ENCODE assay signal across 1 cellular context in genomic region chr10:95183451-95184230, GRCh38.
TF ChIP-seq lines count a peak whose summit lies in the region.

No MANE protein-coding gene starts in this region.

TF ChIP-seq in K562, 482 proteins besides CTCF, POLR2A, EP300 and RAD21 (continued from another document and continues in another):
- TF ChIP-seq CTCFL (IDR thresholded peaks at IDR 0.05; ENCODE audit: borderline replicate concordance, insufficient read depth, low read depth, low read length, poor library complexity, severe bottlenecking): peak; percentile 96
- peak; percentile 62; the same call in 1 of the 2 replicates for TF ChIP-seq SPI1 (IDR thresholded peaks at IDR 0.05; ENCODE audit: borderline replicate concordance, low read depth, low read length)
- TF ChIP-seq NCOR1 (IDR thresholded peaks at IDR 0.05): no peak
- peak; percentile 84 for TF ChIP-seq CBX1 (IDR thresholded peaks at IDR 0.05; ENCODE audit: low read depth)
- no peak for TF ChIP-seq CHCHD3 (CRISPR knock-in tag; IDR thresholded peaks at IDR 0.05)
- TF ChIP-seq ZC3H11A (IDR thresholded peaks at IDR 0.05; ENCODE audit: low read depth, low read length): no peak
- peak; percentile 77 for TF ChIP-seq GABPB1 (CRISPR knock-in tag; IDR thresholded peaks at IDR 0.05)
- TF ChIP-seq CREB3L1 (IDR thresholded peaks at IDR 0.05; ENCODE audit: borderline replicate concordance, low read depth): peak; percentile 52; the same call in 1 of the 2 replicates
- peak; percentile 48 for TF ChIP-seq SOX6 (IDR thresholded peaks at IDR 0.05)
- TF ChIP-seq NR0B1 (IDR thresholded peaks at IDR 0.05; ENCODE audit: partially characterized antibody): no peak
- TF ChIP-seq SIN3B (IDR thresholded peaks at IDR 0.05; ENCODE audit: low read depth): peak; percentile 35; the same call in 1 of the 2 replicates
- TF ChIP-seq NR2C2 (CRISPR knock-in tag; IDR thresholded peaks at IDR 0.05): no peak
- peak; percentile 36; the same call in 1 of the 2 replicates for TF ChIP-seq NR2C2 (tag; IDR thresholded peaks at IDR 0.05)
- TF ChIP-seq CXXC5 (CRISPR knock-in tag; IDR thresholded peaks at IDR 0.05): peak; percentile 87
- no peak for TF ChIP-seq ZNF57 (CRISPR knock-in tag; IDR thresholded peaks at IDR 0.05)
- TF ChIP-seq ZNF639 (CRISPR knock-in tag; conservative IDR thresholded peaks at IDR 0.05 in 1 of 2, IDR thresholded peaks at IDR 0.05 in 1 of 2): peak in 1 of 2 experiments; percentile 47; a peak in 1 of 4 replicates
- TF ChIP-seq JUNB (CRISPR knock-in tag; conservative IDR thresholded peaks at IDR 0.05): no peak
- peak; percentile 93 for TF ChIP-seq SMAD4 (CRISPR knock-in tag; conservative IDR thresholded peaks at IDR 0.05)
- TF ChIP-seq HDAC1 (IDR thresholded peaks at IDR 0.05): no peak
- no peak for TF ChIP-seq VEZF1 (CRISPR knock-in tag; IDR thresholded peaks at IDR 0.05)
- TF ChIP-seq STAG1 (CRISPR knock-in tag; IDR thresholded peaks at IDR 0.05; ENCODE audit: borderline replicate concordance): peak; percentile 62; the same call in 1 of the 2 replicates
- no peak for TF ChIP-seq BACH1 (tag; IDR thresholded peaks at IDR 0.05)
- peak; percentile 97 for TF ChIP-seq CTBP1 (IDR thresholded peaks at IDR 0.05; ENCODE audit: borderline replicate concordance)
- TF ChIP-seq ATF1 (CRISPR knock-in tag; IDR thresholded peaks at IDR 0.05): no peak
- peak; percentile 61 for TF ChIP-seq ATF1 (tag; IDR thresholded peaks at IDR 0.05)
- TF ChIP-seq ZNF431 (CRISPR knock-in tag; IDR thresholded peaks at IDR 0.05): no peak
- no peak for TF ChIP-seq PRMT5 (CRISPR knock-in tag; IDR thresholded peaks at IDR 0.05)
- TF ChIP-seq FOXP1 (CRISPR knock-in tag; IDR thresholded peaks at IDR 0.05): no peak
- TF ChIP-seq HOXB6 (CRISPR knock-in tag; IDR thresholded peaks at IDR 0.05; ENCODE audit: borderline replicate concordance): no peak
- no peak for TF ChIP-seq MCM7 (IDR thresholded peaks at IDR 0.05)
- TF ChIP-seq ARID3B (CRISPR knock-in tag; IDR thresholded peaks at IDR 0.05; ENCODE audit: borderline replicate concordance): no peak
- no peak for TF ChIP-seq CBX3 (IDR thresholded peaks at IDR 0.05; ENCODE audit: borderline replicate concordance in 1 of 2, low read length in 2 of 2)
- no peak for TF ChIP-seq SREBF1 (IDR thresholded peaks at IDR 0.05; ENCODE audit: borderline replicate concordance, low read depth, low read length)
- TF ChIP-seq ATF7 (IDR thresholded peaks at IDR 0.05): 0 out of 2 replicates have a peak, but pooled peaks have one; percentile 39
- no peak for TF ChIP-seq NFRKB (IDR thresholded peaks at IDR 0.05; ENCODE audit: low read depth)
- TF ChIP-seq MBD1 (CRISPR knock-in tag; IDR thresholded peaks at IDR 0.05): no peak
- TF ChIP-seq NCOA6 (IDR thresholded peaks at IDR 0.05): no peak
- no peak for TF ChIP-seq ZNF586 (CRISPR knock-in tag; conservative IDR thresholded peaks at IDR 0.05)
- TF ChIP-seq TFAP4 (CRISPR knock-in tag; IDR thresholded peaks at IDR 0.05; ENCODE audit: borderline replicate concordance): peak; percentile 40; the same call in 1 of the 2 replicates
- peak; percentile 69; the same call in 1 of the 2 replicates for TF ChIP-seq PHF8 (IDR thresholded peaks at IDR 0.05; ENCODE audit: borderline replicate concordance, low read length)
- TF ChIP-seq ZNF3 (CRISPR knock-in tag; IDR thresholded peaks at IDR 0.05): no peak
- TF ChIP-seq CREB1 (IDR thresholded peaks at IDR 0.05): no peak
- peak; percentile 62; the same call in 1 of the 2 replicates for TF ChIP-seq CREB1 (CRISPR knock-in tag; IDR thresholded peaks at IDR 0.05)
- TF ChIP-seq ETS1 (conservative IDR thresholded peaks at IDR 0.05; ENCODE audit: control insufficient read depth, low read depth, low read length): 0 out of 2 replicates have a peak, but pooled peaks have one; percentile 21
- no peak for TF ChIP-seq ZBTB43 (CRISPR knock-in tag; IDR thresholded peaks at IDR 0.05)
